In genomic region chrX:15497865-15498264, GRCh38 we compare ENCODE assay signal across 8 cellular contexts. TPM values are rescaled to one million over a fixed set of nuclear protein-coding genes. Genes with fewer than 3 reads are reported as not detected.
DNase-seq lines count a peak whose midpoint lies in the region; ATAC-seq, FAIRE-seq and TF ChIP-seq lines count a peak whose summit lies in the region.

No MANE protein-coding gene starts in this region.

- peak overlapping the region; percentile 80; the same call in 1 of the 2 replicates for H2AFZ ChIP-seq in K562 (ENCODE audit: low read depth, low read length)

- POLR2A ChIA-PET in K562 (lab: Yijun Ruan, JAX): no interaction called here

- no peaks in the 10 kb centered on the region for H3K79me2 ChIP-seq in K562 (ENCODE audit: control insufficient read depth, insufficient read depth, low read length)

- peaks cover 2% of the 10 kb centered on the region; the same call in 1 of the 2 replicates for H3K9me3 ChIP-seq in K562 (replicated peaks; ENCODE audit: control insufficient read depth, insufficient read depth, low read depth, low read length)

- no peaks in the 10 kb centered on the region for H3K9me1 ChIP-seq in K562 (ENCODE audit: control insufficient read depth, insufficient read depth, low read length)

- peaks cover 9 to 14% of the 10 kb centered on the region in 2 experiments; a peak in 3 of 5 replicates for H3K4me1 ChIP-seq in K562 (replicated peaks in 1 of 2; ENCODE audit: control insufficient read depth in 2 of 2, insufficient read depth in 2 of 2, low read length in 2 of 2)

- no TSS peak for BruUV-seq in K562 (replicated peaks; lab: Mats Ljungman, UMichigan)

- no peak for TF ChIP-seq EP300 in K562 (IDR thresholded peaks at IDR 0.05; ENCODE audit: low read length)

- no peak for TF ChIP-seq POLR2A in K562 (conservative IDR thresholded peaks at IDR 0.05)

- H3K27ac Mint-ChIP-seq in T-helper 2 cell treated with Interferon-gamma antibody and Interleukin-4, amounts not matched to agents 5 μg/mL and 100 μg/mL, for 36 hours: no peak overlapping the region

- DNase-seq in activated CD4-positive, CD25-positive, alpha-beta regulatory T cell treated with anti-CD3 and anti-CD28 coated beads, Interleukin-2, amount 50 U/mL, for 72 hours: peak; percentile 50
- peak; percentile 28 for DNase-seq in NCI-H1105 (lab: John Stamatoyannopoulos, UW)
- DNase-seq in T-helper 2 cell treated with Interferon-gamma antibody and Interleukin-4, amounts not matched to agents 5 μg/mL and 100 μg/mL, for 36 hours (ENCODE audit: low spot score): peak; percentile 4
- peak; percentile 68 to 82 (median 78) for DNase-seq in K562 (ENCODE audit: extremely low read depth in 1 of 4, low spot score in 3 of 4)
- DNase-seq in iris pigment epithelial cell (ENCODE audit: low read depth): peak; percentile 36
- peak in 2 of 3 experiments; percentile 9 to 19 for DNase-seq in stimulated activated CD4-positive, alpha-beta T cell treated with anti-CD3 and anti-CD28 coated beads, TNF-alpha, amount 100 ng/mL, for 24 hours (ENCODE audit: low read depth in 3 of 3)

- no peak overlapping the region for H3K4me3 ChIP-seq in K562

- H3K36me3 Mint-ChIP-seq in T-helper 2 cell treated with Interferon-gamma antibody and Interleukin-4, amounts not matched to agents 5 μg/mL and 100 μg/mL, for 36 hours (ENCODE audit: low read depth): no peaks in the 10 kb centered on the region

- intact Hi-C loops in K562 (cut with micrococcal nuclease): loop anchor here (1.0 to 5.0 kb wide), 4 partner anchors 27 to 144 kb away; no protein-coding TSS in a partner anchor

- H3K4me3 Mint-ChIP-seq in T-helper 2 cell treated with Interferon-gamma antibody and Interleukin-4, amounts not matched to agents 5 μg/mL and 100 μg/mL, for 36 hours: no peak overlapping the region

- no peak overlapping the region for H3K4me2 ChIP-seq in K562 (ENCODE audit: insufficient read depth, low read length)

- TF ChIP-seq CTCF in K562 (IDR thresholded peaks at IDR 0.05 in 2 of 3, conservative IDR thresholded peaks at IDR 0.05 in 1 of 3; ENCODE audit: insufficient read depth in 2 of 3, low read depth in 1 of 3, low read length in 3 of 3): peak; percentile 75 to 82 (median 80)

- CTCF ChIA-PET in K562 (lab: Yijun Ruan, JAX; ENCODE audit: low intra/inter-chr PET ratio): interaction anchor here (1.2 to 1.6 kb wide), 3 partner anchors 26 to 69 kb away, joined by 3 to 8 read pairs (median 3); no protein-coding TSS in a partner anchor

- peaks cover 5% of the 10 kb centered on the region for H3K4me1 Mint-ChIP-seq in T-helper 2 cell treated with Interferon-gamma antibody and Interleukin-4, amounts not matched to agents 5 μg/mL and 100 μg/mL, for 36 hours (ENCODE audit: low read depth)

- 2% methylated on average over 4 of the region's 4 CpGs for WGBS in K562 (ENCODE audit: insufficient coverage, low coverage, missing lambda C conversion rate)

- H3K27me3 ChIP-seq in K562 (ENCODE audit: control insufficient read depth in 2 of 2, insufficient read depth in 2 of 2, low read length in 2 of 2): no peaks in the 10 kb centered on the region

- H3K9me3 Mint-ChIP-seq in T-helper 2 cell treated with Interferon-gamma antibody and Interleukin-4, amounts not matched to agents 5 μg/mL and 100 μg/mL, for 36 hours: no peaks in the 10 kb centered on the region

- H3K36me3 ChIP-seq in K562 (ENCODE audit: control insufficient read depth, insufficient read depth, low read length): no peaks in the 10 kb centered on the region

- ATAC-seq in activated CD4-positive, CD25-positive, alpha-beta regulatory T cell treated with anti-CD3 and anti-CD28 coated beads, Interleukin-2, amount 50 U/mL, for 24 hours: no peak
- ATAC-seq in K562 (peak; percentile 74), GM21526 (IDR thresholded peaks at IDR 0.05; ENCODE audit: low FRiP score, unreplicated experiment) (no peak)

- FAIRE-seq in K562 (lab: Jason Lieb, UNC): peak; percentile 86

- H4K20me1 ChIP-seq in K562 (replicated peaks; ENCODE audit: control insufficient read depth, insufficient read depth, low read length): no peaks in the 10 kb centered on the region

- in situ Hi-C loops in K562 (cut with MboI): no loop called here

- TF ChIP-seq RAD21 in K562 (CRISPR knock-in tag; conservative IDR thresholded peaks at IDR 0.05 in 1 of 2, IDR thresholded peaks at IDR 0.05 in 1 of 2): peak; percentile 65 to 90

- H3K9ac ChIP-seq in K562 (ENCODE audit: insufficient read depth in 1 of 2, low read depth in 2 of 2, low read length in 2 of 2): no peak overlapping the region

- H3K27me3 Mint-ChIP-seq in T-helper 2 cell treated with Interferon-gamma antibody and Interleukin-4, amounts not matched to agents 5 μg/mL and 100 μg/mL, for 36 hours (ENCODE audit: low read depth): peaks cover 18% of the 10 kb centered on the region

- no peak overlapping the region for H3K27ac ChIP-seq in K562 (ENCODE audit: extremely low read depth, low read depth, low read length)

TF ChIP-seq in K562, 482 proteins besides CTCF, POLR2A, EP300 and RAD21 (continues in another document):
- TF ChIP-seq SIX5 (IDR thresholded peaks at IDR 0.05; ENCODE audit: borderline replicate concordance in 1 of 2, insufficient read depth in 1 of 2, low read depth in 1 of 2, low read length in 2 of 2) (no peak), MAZ (CRISPR knock-in tag; conservative IDR thresholded peaks at IDR 0.05 in 1 of 2, IDR thresholded peaks at IDR 0.05 in 1 of 2) (peak in 1 of 2 experiments; percentile 48; a peak in 1 of 4 replicates), HDAC8 (tag; IDR thresholded peaks at IDR 0.05) (no peak), SMC3 (conservative IDR thresholded peaks at IDR 0.05; ENCODE audit: insufficient read depth, low read depth, low read length) (peak; percentile 70), ZNF785 (CRISPR knock-in tag; IDR thresholded peaks at IDR 0.05) (no peak), SRF (CRISPR knock-in tag; IDR thresholded peaks at IDR 0.05) (no peak)

RNA-seq across cellular contexts. Expression of gene BMX, which starts 2.7 kb away (rescaled TPM):
- total RNA-seq in K562 (2011; cell fraction: chromatin; rRNA removed; ENCODE audit: low replicate concordance): 0.16 and 0.32 TPM in 2 replicates
- total RNA-seq in K562 (2011; cell fraction: nucleolus; rRNA removed): not detected in 2 replicates
- 0.37 and 0.69 TPM in 2 replicates for total RNA-seq in K562 (2011; cell fraction: nucleoplasm; rRNA removed)
- total RNA-seq in K562 (2014; rRNA removed) (0.45 and 0.61 TPM in 2 replicates), K562 (2014; rRNA removed; fragmentation: Illumina TruSeq; extraction: Trizol) (2.0 and 2.3 TPM in 2 replicates), K562 (2015; rRNA removed; fragmentation: Illumina TruSeq; extraction: Trizol) (0.75 and 0.98 TPM in 2 replicates), K562 (2021) (1.3 and 1.4 TPM in 2 replicates)
- polyA plus RNA-seq in K562 (2011; rRNA removed) (1.1 and 3.1 TPM in 2 replicates), K562 (2014; fragmentation: Illumina TruSeq; extraction: Trizol) (0.87 and 1.1 TPM in 2 replicates), K562 (2014; fragmentation: Nextera tagmentation; extraction: Ambion mirVana) (1 to 10 TPM; 4.2 TPM), K562 (2014; rRNA removed) (1.6 and 1.8 TPM in 2 replicates)
- 0.50 and 0.57 TPM in 2 replicates for polyA plus RNA-seq in K562 (2011; cell fraction: cytosol; rRNA removed)
- polyA plus RNA-seq in K562 (2011; cell fraction: nucleus; rRNA removed): 0.48 and 0.80 TPM in 2 replicates
- polyA plus RNA-seq in K562 (2012): 0.93 and 1.2 TPM in 2 replicates
- polyA minus RNA-seq in K562 (2011; rRNA and poly(A)+ RNA removed): 0.42 TPM in 1 of 2 replicates, not detected in the other
- not detected in 2 replicates for polyA minus RNA-seq in K562 (2011; cell fraction: cytosol; rRNA and poly(A)+ RNA removed)
- polyA minus RNA-seq in K562 (2011; cell fraction: nucleus; rRNA and poly(A)+ RNA removed): 0.27 TPM in 1 of 2 replicates, not detected in the other

RNA-seq across cellular contexts. Expression of gene PIR, which starts 4.7 kb away (rescaled TPM):
- 5.3 and 6.1 TPM in 2 replicates for total RNA-seq in K562 (2011; cell fraction: chromatin; rRNA removed; ENCODE audit: low replicate concordance)
- 2.8 and 4.6 TPM in 2 replicates for total RNA-seq in K562 (2011; cell fraction: nucleolus; rRNA removed)
- 4.3 and 5.1 TPM in 2 replicates for total RNA-seq in K562 (2011; cell fraction: nucleoplasm; rRNA removed)
- total RNA-seq in K562 (2014; rRNA removed) (6.9 and 7.5 TPM in 2 replicates), K562 (2014; rRNA removed; fragmentation: Illumina TruSeq; extraction: Trizol) (10.2 and 11.9 TPM in 2 replicates), K562 (2015; rRNA removed; fragmentation: Illumina TruSeq; extraction: Trizol) (9.4 and 10.7 TPM in 2 replicates), K562 (2021) (8.3 and 9.4 TPM in 2 replicates)
- polyA plus RNA-seq in K562 (2011; rRNA removed) (14.1 and 29.8 TPM in 2 replicates), K562 (2014; fragmentation: Illumina TruSeq; extraction: Trizol) (11.0 and 11.5 TPM in 2 replicates), K562 (2014; fragmentation: Nextera tagmentation; extraction: Ambion mirVana) (10 to 100 TPM; 25.1 to 27.3 TPM), K562 (2014; rRNA removed) (7.7 and 11.4 TPM in 2 replicates)
- polyA plus RNA-seq in K562 (2011; cell fraction: cytosol; rRNA removed): 8.7 and 10.6 TPM in 2 replicates
- polyA plus RNA-seq in K562 (2011; cell fraction: nucleus; rRNA removed): 6.7 and 6.9 TPM in 2 replicates
- polyA plus RNA-seq in K562 (2012): 10.9 and 12.2 TPM in 2 replicates
- 5.7 and 11.2 TPM in 2 replicates for polyA minus RNA-seq in K562 (2011; rRNA and poly(A)+ RNA removed)
- polyA minus RNA-seq in K562 (2011; cell fraction: cytosol; rRNA and poly(A)+ RNA removed): 5.8 and 7.7 TPM in 2 replicates
- 4.8 and 5.5 TPM in 2 replicates for polyA minus RNA-seq in K562 (2011; cell fraction: nucleus; rRNA and poly(A)+ RNA removed)

Comparison
In these comparisons a context has a peak if more than half of its experiments do, and no peak if none do; other contexts are left out.
1. DNase-seq: peak in every context shown above with its lines; median percentile 78 in K562; 50 in activated CD4-positive, CD25-positive, alpha-beta regulatory T cell treated with anti-CD3 and anti-CD28 coated beads, Interleukin-2, amount 50 U/mL, for 72 hours; 36 in iris pigment epithelial cell; 28 in NCI-H1105; 14 in stimulated activated CD4-positive, alpha-beta T cell treated with anti-CD3 and anti-CD28 coated beads, TNF-alpha, amount 100 ng/mL, for 24 hours; 4 in T-helper 2 cell treated with Interferon-gamma antibody and Interleukin-4, amounts not matched to agents 5 μg/mL and 100 μg/mL, for 36 hours.